Comparison of ENCODE assay signal across 14 cellular contexts in the genomic region with DNA sequence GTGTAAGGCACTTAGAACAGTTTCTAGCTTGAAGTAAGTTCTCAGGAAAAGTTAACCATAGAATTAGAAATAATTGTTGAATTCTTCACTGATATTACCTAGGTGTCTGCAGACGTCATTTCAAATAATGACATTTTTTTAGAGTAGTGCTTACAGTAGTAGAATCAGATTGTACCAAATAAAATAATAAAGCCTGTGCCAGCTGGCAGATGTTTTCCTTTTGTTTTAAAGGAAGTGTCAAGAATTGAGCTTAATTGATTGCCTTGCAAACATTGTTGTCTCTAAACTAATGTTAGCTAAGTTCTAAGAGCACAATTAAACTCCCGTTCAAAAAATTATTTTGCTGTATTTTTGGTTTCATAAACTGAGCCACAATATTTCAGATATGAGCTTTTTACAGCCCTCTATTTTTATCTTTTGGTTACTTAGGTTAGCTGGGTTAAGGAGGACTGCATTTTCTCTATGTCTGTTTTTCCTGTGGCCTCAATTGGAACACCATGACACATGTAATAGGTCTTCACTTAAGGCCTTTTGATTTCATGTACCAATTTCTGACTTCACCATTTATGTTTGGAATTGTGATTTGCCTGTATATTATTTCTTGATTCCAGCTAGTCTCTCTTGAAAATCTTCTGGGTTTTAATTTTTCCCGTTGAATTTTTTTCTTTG.
"Had no signal": no experiment of that assay in that cellular context is flagged by ENCODE, and none has a peak within 500 bp of the region (broad histone marks: within the 10 kb centered on the region; RNA-seq: fewer than 3 reads in every experiment).

No MANE protein-coding gene starts in this region.

- H3K9me3 Mint-ChIP-seq: activated naive CD4-positive, alpha-beta T cell treated with anti-CD3 and anti-CD28 coated beads, Interleukin-2, amount 50 U/mL, for 24 hours; naive B cell; T-helper 1 cell treated with Interleukin-12 subunit alpha and Interleukin-12 subunit beta and Interleukin-4 antibody, amounts not matched to agents 30 μg/mL and 1 μg/mL, for 36 hours; WTC11 had no signal

- H3K4me1 Mint-ChIP-seq: activated naive CD4-positive, alpha-beta T cell treated with anti-CD3 and anti-CD28 coated beads, Interleukin-2, amount 50 U/mL, for 24 hours; WTC11 had no signal

- DNase-seq: central memory CD4-positive, alpha-beta T cell; endodermal cell; islet precursor cell; left ventricle myocardium inferior; naive B cell; sigmoid colon; stimulated activated CD4-positive, alpha-beta T cell treated with anti-CD3 and anti-CD28 coated beads, Interleukin-2, amount 100 ng/mL, for 48 hours; stimulated activated naive CD8-positive, alpha-beta T cell treated with anti-CD3 and anti-CD28 coated beads, Interleukin-15, Interleukin-2, amounts not matched to agents 100 U/mL and 50 U/mL, for 24 hours; upper lobe of right lung had no signal

- H3K27ac Mint-ChIP-seq: activated naive CD4-positive, alpha-beta T cell treated with anti-CD3 and anti-CD28 coated beads, Interleukin-2, amount 50 U/mL, for 24 hours; T-helper 1 cell treated with Interleukin-12 subunit alpha and Interleukin-12 subunit beta and Interleukin-4 antibody, amounts not matched to agents 30 μg/mL and 1 μg/mL, for 36 hours; WTC11 had no signal

- H3K27me3 Mint-ChIP-seq: activated naive CD4-positive, alpha-beta T cell treated with anti-CD3 and anti-CD28 coated beads, Interleukin-2, amount 50 U/mL, for 24 hours; naive B cell; progenitor cell of endocrine pancreas had no signal

- H3K27ac ChIP-seq: left ventricle myocardium inferior, sigmoid colon, upper lobe of right lung had no signal

- H3K4me3 ChIP-seq: left ventricle myocardium inferior, sigmoid colon, upper lobe of right lung had no signal

- ATAC-seq: esophagus mucosa; stimulated activated naive CD8-positive, alpha-beta T cell treated with anti-CD3 and anti-CD28 coated beads, Interleukin-15, Interleukin-2, amounts not matched to agents 100 U/mL and 50 U/mL, for 24 hours; WTC11 had no signal

- H3K4me3 Mint-ChIP-seq: activated naive CD4-positive, alpha-beta T cell treated with anti-CD3 and anti-CD28 coated beads, Interleukin-2, amount 50 U/mL, for 24 hours; endodermal cell; naive B cell; T-helper 1 cell treated with Interleukin-12 subunit alpha and Interleukin-12 subunit beta and Interleukin-4 antibody, amounts not matched to agents 30 μg/mL and 1 μg/mL, for 36 hours; WTC11 had no signal

- H3K9me3 ChIP-seq: left ventricle myocardium inferior, sigmoid colon, upper lobe of right lung had no signal

- H3K27me3 ChIP-seq: sigmoid colon, upper lobe of right lung had no signal

- H3K4me1 ChIP-seq: upper lobe of right lung had no signal
